Comparison of ENCODE assay signal across 8 cellular contexts in genomic region chr11:93895106-93895862, GRCh38. TPM values are rescaled to one million over a fixed set of nuclear protein-coding genes. Genes with fewer than 3 reads are reported as not detected.
DNase-seq lines count a peak whose midpoint lies in the region; ATAC-seq and TF ChIP-seq lines count a peak whose summit lies in the region.

No MANE protein-coding gene starts in this region.

- ATAC-seq in mucosa of descending colon: peak; percentile 63

- BruUV-seq in A673 (replicated peaks; lab: Mats Ljungman, UMichigan): no TSS peak

- TF ChIP-seq CTCF in A673 (conservative IDR thresholded peaks at IDR 0.05; ENCODE audit: low read depth, low read length) (peak; percentile 72), epithelial cell of esophagus (IDR thresholded peaks at IDR 0.05; ENCODE audit: insufficient read depth, low read depth, low read length, missing control alignments) (peak; percentile 83), mucosa of descending colon (IDR thresholded peaks at IDR 0.05) (no peak)

- POLR2A ChIA-PET in A673 (lab: Charles Lee; ENCODE audit: low non-redundant PET): interaction anchor here (0.8 kb wide), 1 partner anchor 241 kb away, joined by 3 read pairs; no protein-coding TSS in a partner anchor

- H3K36me3 ChIP-seq in A673 (ENCODE audit: insufficient read depth, low read length, poor library complexity, severe bottlenecking) (no peaks in the 10 kb centered on the region), mucosa of descending colon (ENCODE audit: low read depth) (no peaks in the 10 kb centered on the region)

- DNase-seq in A673 (ENCODE audit: low spot score) (peak; percentile 70), G401 (ENCODE audit: low spot score) (peak; percentile 72), HuH-7 (ENCODE audit: low spot score) (peak; percentile 5), RPMI7951 (ENCODE audit: low read depth) (peak; percentile 65), epithelial cell of esophagus (ENCODE audit: low read depth) (peak; percentile 75), mucosa of descending colon (peak in 1 of 3 donors; percentile 49), NCI-H446 treated with DMSO at 0.1 percent for 48 hours (lab: John Stamatoyannopoulos, UW) (no peak), GM19238 (ENCODE audit: insufficient read length, low spot score) (no peak)

- CTCF ChIA-PET in A673 (lab: Charles Lee): interaction anchor here (0.6 to 1.3 kb wide), 12 partner anchors 8 to 707 kb away, joined by 3 to 19 read pairs (median 3); partner anchors contain the start of gene PANX1

- no peak overlapping the region for H3K27ac ChIP-seq in A673 (ENCODE audit: low read depth, low read length, poor library complexity, severe bottlenecking)

- H3K27me3 ChIP-seq in A673 (replicated peaks; ENCODE audit: insufficient read depth, low read depth, low read length, poor library complexity): peaks cover 21% of the 10 kb centered on the region

- H3K4me3 ChIP-seq in A673 (ENCODE audit: low read depth, low read length, poor library complexity, severe bottlenecking) (no peak overlapping the region), epithelial cell of esophagus (ENCODE audit: low read length) (no peak overlapping the region), mucosa of descending colon (no peak overlapping the region)

- H3K4me1 ChIP-seq in A673 (ENCODE audit: insufficient read depth, low read length, poor library complexity, severe bottlenecking) (no peaks in the 10 kb centered on the region), mucosa of descending colon (ENCODE audit: low read depth) (no peaks in the 10 kb centered on the region)

- in situ Hi-C loops in G401 (cut with HindIII; ENCODE audit: low sequenced_read_pairs): no loop called here

- intact Hi-C loops in A673 (cut with micrococcal nuclease; ENCODE audit: unreplicated experiment): loop anchor here (5.0 kb wide), 1 partner anchor 607 kb away; no protein-coding TSS in a partner anchor
- intact Hi-C loops in mucosa of descending colon (cut with DNase I, micrococcal nuclease): loop anchor here (10.0 kb wide), 2 partner anchors 520 to 610 kb away; no protein-coding TSS in a partner anchor

- no peaks in the 10 kb centered on the region for H3K9me3 ChIP-seq in A673 (ENCODE audit: low read depth, low read length, poor library complexity, severe bottlenecking)
- no peaks in the 10 kb centered on the region for H3K9me3 ChIP-seq in mucosa of descending colon

RNA-seq across cellular contexts. Expression of gene VSTM5, which starts 44.9 kb away (rescaled TPM):
- total RNA-seq in A673 (2021) (not detected in 2 replicates), mucosa of descending colon (1 to 10 TPM; 1.8 to 3.4 (median 2.4) TPM)
- total RNA-seq in G401 (2014; rRNA removed; shearing (Covaris generic)): not detected in 2 replicates
- not detected in 2 replicates for total RNA-seq in RPMI7951 (2014; rRNA removed; shearing (Covaris generic))

Comparison
In these comparisons a context has a peak if more than half of its experiments do, and no peak if none do; other contexts are left out.
1. DNase-seq: peak in A673 (single experiment), G401 (single experiment), HuH-7 (single experiment), RPMI7951 (single experiment) and epithelial cell of esophagus (single experiment); none in NCI-H446 treated with DMSO at 0.1 percent for 48 hours (single experiment) and GM19238 (single experiment).